Comparison of ENCODE assay signal across 1 cellular context in genomic region chr22:34004058-34004457, GRCh38.
TF ChIP-seq lines count a peak whose summit lies in the region.

No MANE protein-coding gene starts in this region.

TF ChIP-seq in liver, 16 proteins besides CTCF, POLR2A, EP300 and RAD21 (continued from another document):
- TF ChIP-seq MAX (IDR thresholded peaks at IDR 0.05) (no peak), JUND (IDR thresholded peaks at IDR 0.05) (no peak), GABPA (IDR thresholded peaks at IDR 0.05 in 1 of 2, conservative IDR thresholded peaks at IDR 0.05 in 1 of 2) (no peak), REST (IDR thresholded peaks at IDR 0.05) (no peak), ATF3 (IDR thresholded peaks at IDR 0.05) (no peak)
